1 cellular context compared by ENCODE assay signal in genomic region chr3:119352235-119352634, GRCh38.
TF ChIP-seq lines count a peak whose summit lies in the region.

No MANE protein-coding gene starts in this region.

TF ChIP-seq in HepG2, 621 proteins besides CTCF, POLR2A, EP300 and RAD21 (continued from another document):
- TF ChIP-seq REST (IDR thresholded peaks at IDR 0.05; ENCODE audit: borderline replicate concordance in 1 of 2, low read depth in 1 of 2, low read length in 2 of 2) (no peak), ZNF577 (CRISPR knock-in tag; IDR thresholded peaks at IDR 0.05; ENCODE audit: borderline replicate concordance, low read depth) (no peak), TRAFD1 (CRISPR knock-in tag; IDR thresholded peaks at IDR 0.05; ENCODE audit: borderline replicate concordance) (no peak), FOXM1 (CRISPR knock-in tag; IDR thresholded peaks at IDR 0.05) (no peak), GABPA (IDR thresholded peaks at IDR 0.05; ENCODE audit: low read depth, low read length) (no peak), GABPA (CRISPR knock-in tag; IDR thresholded peaks at IDR 0.05; ENCODE audit: low read depth) (no peak), YEATS4 (CRISPR knock-in tag; IDR thresholded peaks at IDR 0.05; ENCODE audit: borderline replicate concordance) (no peak), ARHGAP35 (CRISPR knock-in tag; IDR thresholded peaks at IDR 0.05; ENCODE audit: borderline replicate concordance) (no peak), ZNF589 (CRISPR knock-in tag; conservative IDR thresholded peaks at IDR 0.05) (no peak), HNF4G (IDR thresholded peaks at IDR 0.05; ENCODE audit: borderline replicate concordance, low read depth, low read length) (no peak), HNF4G (CRISPR knock-in tag; IDR thresholded peaks at IDR 0.05; ENCODE audit: borderline replicate concordance, low read depth) (no peak)
